In genomic region chr2:9141706-9142460, GRCh38 we compare ENCODE assay signal across 16 cellular contexts.
DNase-seq lines count a peak whose midpoint lies in the region; ATAC-seq, FAIRE-seq and TF ChIP-seq lines count a peak whose summit lies in the region.
"Had no signal": no experiment of that assay in that cellular context is flagged by ENCODE, and none has a peak within 500 bp of the region (broad histone marks: within the 10 kb centered on the region; RNA-seq: fewer than 3 reads in every experiment).

No MANE protein-coding gene starts in this region.

- no peak overlapping the region for H3K9ac ChIP-seq in HepG2 (ENCODE audit: insufficient read depth, low read depth, low read length)
- H3K9ac ChIP-seq in SK-N-SH: no peak overlapping the region
- H3K9ac ChIP-seq in kidney (ENCODE audit: low read length in 2 of 2): no peak overlapping the region
- H3K9ac ChIP-seq: KMS-11 had no signal

- H4K20me1 ChIP-seq in HepG2 (ENCODE audit: insufficient read depth, low read length) (no peaks in the 10 kb centered on the region), SK-N-SH (ENCODE audit: insufficient read depth) (no peaks in the 10 kb centered on the region)

- H3K27me3 ChIP-seq in HepG2 (ENCODE audit: control insufficient read depth in 1 of 2, insufficient read depth in 2 of 2, low read length in 2 of 2) (peaks cover 3 to 27% of the 10 kb centered on the region in 2 experiments; a peak in 3 of 5 replicates), right lobe of liver (no peaks in the 10 kb centered on the region), SK-N-SH (ENCODE audit: insufficient read depth) (no peaks in the 10 kb centered on the region), vagina (no peaks in the 10 kb centered on the region), adrenal gland (no peaks in the 10 kb centered on the region)
- H3K27me3 ChIP-seq: Peyer's patch, SJSA1, tibial artery had no signal

- H3K79me2 ChIP-seq in HepG2 (ENCODE audit: insufficient read depth, low read length): no peaks in the 10 kb centered on the region
- H3K79me2 ChIP-seq in SK-N-SH (ENCODE audit: insufficient read depth): no peaks in the 10 kb centered on the region

- in situ Hi-C loops in HepG2 (cut with HindIII; ENCODE audit: extremely low pct_ligation_motif_present, low pct_unique_long_range_greater_than_20kb): loop anchor here (10.0 kb wide), 4 partner anchors 63 to 293 kb away; partner anchors contain the start of gene ASAP2

- H3K4me1 ChIP-seq in HepG2 (ENCODE audit: insufficient read depth, low read length): peaks cover 52% of the 10 kb centered on the region
- H3K4me1 ChIP-seq in right lobe of liver: peaks cover 0 to 13% (median 0%) of the 10 kb centered on the region in 4 donors
- peaks cover 3 to 11% of the 10 kb centered on the region in 2 experiments; a peak in 2 of 4 replicates for H3K4me1 ChIP-seq in SK-N-SH (ENCODE audit: control insufficient read depth in 1 of 2, insufficient read depth in 2 of 2, low read depth in 1 of 2, low read length in 1 of 2)
- peaks cover 9 to 11% of the 10 kb centered on the region in 2 donors for H3K4me1 ChIP-seq in kidney (ENCODE audit: control insufficient read depth in 1 of 2, insufficient read depth in 1 of 2, low read depth in 1 of 2, low read length in 2 of 2)
- H3K4me1 ChIP-seq in vagina: peaks cover 19% of the 10 kb centered on the region
- peaks cover 0 to 6% of the 10 kb centered on the region in 2 donors for H3K4me1 ChIP-seq in adrenal gland (replicated peaks in 1 of 2)
- H3K4me1 ChIP-seq: prostate gland had no signal

- BruUV-seq in HepG2 (replicated peaks; lab: Mats Ljungman, UMichigan): no TSS peak

- peaks cover 6% of the 10 kb centered on the region for H3F3A ChIP-seq in SK-N-SH (replicated peaks; ENCODE audit: insufficient read depth)

- DNase-seq in HepG2 (ENCODE audit: low spot score): no peak
- no peak for DNase-seq in right lobe of liver
- DNase-seq in SK-N-SH: no peak
- DNase-seq in kidney: peak; percentile 51
- DNase-seq in vagina (ENCODE audit: extremely low spot score in 2 of 2): peak in 1 of 2 donors; percentile 64
- no peak for DNase-seq in mesenteric fat pad (ENCODE audit: low spot score)
- no peak for DNase-seq in hepatic stellate cell (ENCODE audit: low spot score)
- DNase-seq in adrenal gland: no peak

- no peak overlapping the region for H2AFZ ChIP-seq in HepG2 (ENCODE audit: low read length)
- H2AFZ ChIP-seq in SK-N-SH (ENCODE audit: low read depth): peak overlapping the region; percentile 68; the same call in 1 of the 2 replicates

- TF ChIP-seq RAD21 in HepG2 (CRISPR knock-in tag; IDR thresholded peaks at IDR 0.05) (no peak), SK-N-SH (IDR thresholded peaks at IDR 0.05; ENCODE audit: low read length) (no peak)

- H3K36me3 ChIP-seq in HepG2 (replicated peaks in 1 of 2; ENCODE audit: control insufficient read depth in 1 of 2, insufficient read depth in 2 of 2, low read length in 2 of 2): no peaks in the 10 kb centered on the region
- H3K36me3 ChIP-seq in right lobe of liver: no peaks in the 10 kb centered on the region
- H3K36me3 ChIP-seq in SK-N-SH (replicated peaks in 1 of 2; ENCODE audit: control insufficient read depth in 1 of 2, insufficient read depth in 2 of 2, low read length in 1 of 2): no peaks in the 10 kb centered on the region
- no peaks in the 10 kb centered on the region for H3K36me3 ChIP-seq in kidney (ENCODE audit: control insufficient read depth in 1 of 2, insufficient read depth in 2 of 2, low read length in 2 of 2)
- no peaks in the 10 kb centered on the region for H3K36me3 ChIP-seq in vagina
- H3K36me3 ChIP-seq in adrenal gland (replicated peaks in 1 of 2): no peaks in the 10 kb centered on the region
- H3K36me3 ChIP-seq: neutrophil, Peyer's patch, prostate gland, SJSA1, tibial artery had no signal

- POLR2A ChIA-PET in HepG2 (lab: Yijun Ruan, JAX): interaction anchor here (0.7 to 2.0 kb wide), 3 partner anchors 25 to 246 kb away, joined by 3 to 6 read pairs (median 5); no protein-coding TSS in a partner anchor
- POLR2A ChIA-PET in SK-N-SH (lab: Yijun Ruan, JAX): no interaction called here

- CTCF ChIA-PET in HepG2 (lab: Yijun Ruan, JAX; ENCODE audit: low intra/inter-chr PET ratio, low total read pairs) (interaction anchor here (1.1 to 2.4 kb wide), 5 partner anchors 64 to 295 kb away, joined by 4 to 16 read pairs (median 9); partner anchors contain the start of gene ASAP2), SK-N-SH (lab: Yijun Ruan, JAX) (interaction anchor here (0.6 to 7.1 kb wide), 47 partner anchors 10 to 379 kb away, joined by 3 to 99 read pairs (median 4); partner anchors contain the start of genes ASAP2, CPSF3 and ITGB1BP1)

- H3K4me2 ChIP-seq in HepG2 (ENCODE audit: low read depth, low read length) (peak overlapping the region; percentile 99), SK-N-SH (no peak overlapping the region)

- no peak for TF ChIP-seq CTCF in HepG2 (CRISPR knock-in tag; IDR thresholded peaks at IDR 0.05)
- TF ChIP-seq CTCF in right lobe of liver (IDR thresholded peaks at IDR 0.05): no peak
- TF ChIP-seq CTCF in SK-N-SH (IDR thresholded peaks at IDR 0.05): no peak
- no peak for TF ChIP-seq CTCF in kidney (IDR thresholded peaks at IDR 0.05; ENCODE audit: borderline replicate concordance, extremely low read depth, insufficient read depth)
- TF ChIP-seq CTCF in vagina (IDR thresholded peaks at IDR 0.05): no peak
- TF ChIP-seq CTCF in adrenal gland (IDR thresholded peaks at IDR 0.05): no peak

- intact Hi-C loops in HepG2 (cut with micrococcal nuclease; ENCODE audit: unreplicated experiment): loop anchor here (1.0 to 2.0 kb wide), 3 partner anchors 65 to 294 kb away; partner anchors contain the start of gene ASAP2
- intact Hi-C loops in right lobe of liver (cut with DNase I): loop anchor here in 1 of 2 donors (10.0 kb wide), 2 partner anchors 193 to 233 kb away; no protein-coding TSS in a partner anchor
- intact Hi-C loops in kidney (cut with DNase I): no loop called here
- intact Hi-C loops in vagina (cut with DNase I): loop anchor here (10.0 kb wide), 1 partner anchor 193 kb away; no protein-coding TSS in a partner anchor
- intact Hi-C loops in adrenal gland (cut with DNase I): loop anchor here (5.0 to 10.0 kb wide), 2 partner anchors 190 to 267 kb away; no protein-coding TSS in a partner anchor

- no peaks in the 10 kb centered on the region for H3K9me2 ChIP-seq in SK-N-SH

- 54% methylated on average over 15 of the region's 15 CpGs for WGBS in HepG2 (ENCODE audit: low lambda C conversion rate)
- WGBS in right lobe of liver (ENCODE audit: insufficient coverage, low coverage, low lambda C conversion rate, missing lambda C conversion rate): 77% methylated on average over 9 of the region's 15 CpGs
- WGBS in SK-N-SH (ENCODE audit: low lambda C conversion rate): 92% methylated on average over 15 of the region's 15 CpGs
- 79 to 90% (median 87%) methylated on average over 15 of the region's 15 CpGs for WGBS in adrenal gland, 4 donors

- H3K9me3 ChIP-seq in HepG2 (ENCODE audit: low read length) (no peaks in the 10 kb centered on the region), right lobe of liver (no peaks in the 10 kb centered on the region), SK-N-SH (no peaks in the 10 kb centered on the region), kidney (ENCODE audit: control insufficient read depth in 1 of 2, low read length in 2 of 2) (no peaks in the 10 kb centered on the region), vagina (no peaks in the 10 kb centered on the region), adrenal gland (replicated peaks in 1 of 3) (no peaks in the 10 kb centered on the region)
- H3K9me3 ChIP-seq: neutrophil, Peyer's patch, prostate gland, SJSA1, tibial artery had no signal

- H3K27ac ChIP-seq in HepG2 (ENCODE audit: extremely low read length, insufficient read depth, low read length): no peak overlapping the region
- no peak overlapping the region for H3K27ac ChIP-seq in right lobe of liver
- no peak overlapping the region for H3K27ac ChIP-seq in SK-N-SH (ENCODE audit: low read depth in 2 of 2, low read length in 1 of 2)
- H3K27ac ChIP-seq in kidney (ENCODE audit: low read depth in 2 of 2, low read length in 2 of 2): no peak overlapping the region
- peak overlapping the region; percentile 34 for H3K27ac ChIP-seq in vagina
- H3K27ac ChIP-seq in adrenal gland: no peak overlapping the region
- H3K27ac ChIP-seq: KMS-11, neutrophil, prostate gland, SJSA1 had no signal

- ATAC-seq in HepG2 (no peak), right lobe of liver (no peak)

- TF ChIP-seq EP300 in HepG2 (IDR thresholded peaks at IDR 0.05; ENCODE audit: low read depth in 2 of 2, low read length in 2 of 2): no peak
- TF ChIP-seq EP300 in HepG2 (CRISPR knock-in tag; IDR thresholded peaks at IDR 0.05; ENCODE audit: borderline replicate concordance): no peak
- no peak for TF ChIP-seq EP300 in SK-N-SH (IDR thresholded peaks at IDR 0.05; ENCODE audit: borderline replicate concordance in 1 of 2, low read depth in 1 of 2, low read length in 1 of 2)

- TF ChIP-seq POLR2A in HepG2 (IDR thresholded peaks at IDR 0.05; ENCODE audit: insufficient read depth in 1 of 2, low read depth in 2 of 2, low read length in 2 of 2) (no peak), right lobe of liver (IDR thresholded peaks at IDR 0.05) (no peak), vagina (IDR thresholded peaks at IDR 0.05) (no peak), adrenal gland (IDR thresholded peaks at IDR 0.05) (no peak)

- FAIRE-seq in HepG2 (lab: Jason Lieb, UNC) (no peak), kidney (lab: Jason Lieb, UNC) (no peak)
- FAIRE-seq: A204.1, bronchial epithelial cell had no signal

- no peak overlapping the region; a peak in 1 of 6 replicates for H3K4me3 ChIP-seq in HepG2 (replicated peaks in 1 of 3; ENCODE audit: insufficient read depth in 1 of 3, low read depth in 2 of 3, low read length in 3 of 3)
- H3K4me3 ChIP-seq in right lobe of liver: no peak overlapping the region
- H3K4me3 ChIP-seq in SK-N-SH (ENCODE audit: low read depth in 2 of 2, low read length in 1 of 2): no peak overlapping the region
- no peak overlapping the region for H3K4me3 ChIP-seq in kidney (ENCODE audit: low read length in 2 of 2)
- H3K4me3 ChIP-seq in vagina: no peak overlapping the region
- no peak overlapping the region for H3K4me3 ChIP-seq in adrenal gland
- H3K4me3 ChIP-seq: prostate gland, SJSA1 had no signal

TF ChIP-seq in HepG2, 621 proteins besides CTCF, POLR2A, EP300 and RAD21 (continues in another document):
- TF ChIP-seq TBX2 (CRISPR knock-in tag; IDR thresholded peaks at IDR 0.05; ENCODE audit: borderline replicate concordance): no peak

TF ChIP-seq in SK-N-SH, 30 proteins besides CTCF, POLR2A, EP300 and RAD21:
- TF ChIP-seq SIN3A (IDR thresholded peaks at IDR 0.05; ENCODE audit: borderline replicate concordance, low read depth, low read length): no peak
- no peak for TF ChIP-seq NFIC (IDR thresholded peaks at IDR 0.05; ENCODE audit: borderline replicate concordance)
- no peak for TF ChIP-seq MXI1 (IDR thresholded peaks at IDR 0.05; ENCODE audit: low read depth, low read length)
- no peak for TF ChIP-seq FOXJ3 (CRISPR knock-in tag; IDR thresholded peaks at IDR 0.05)
- TF ChIP-seq NRF1 (IDR thresholded peaks at IDR 0.05; ENCODE audit: low read depth, low read length): no peak
